In genomic region chr3:7205535-7206331, GRCh38 we compare ENCODE assay signal across 1 cellular context.
TF ChIP-seq lines count a peak whose summit lies in the region.

No MANE protein-coding gene starts in this region.

TF ChIP-seq in GM23338, 12 proteins besides CTCF, POLR2A, EP300 and RAD21 (continued from another document):
- no peak for TF ChIP-seq ZNF462 (CRISPR knock-in tag; IDR thresholded peaks at IDR 0.05)
- no peak for TF ChIP-seq ZNF114 (CRISPR knock-in tag; IDR thresholded peaks at IDR 0.05)
- TF ChIP-seq STAT1 (IDR thresholded peaks at IDR 0.05; ENCODE audit: unreplicated experiment) = no peak
